In the genomic region with DNA sequence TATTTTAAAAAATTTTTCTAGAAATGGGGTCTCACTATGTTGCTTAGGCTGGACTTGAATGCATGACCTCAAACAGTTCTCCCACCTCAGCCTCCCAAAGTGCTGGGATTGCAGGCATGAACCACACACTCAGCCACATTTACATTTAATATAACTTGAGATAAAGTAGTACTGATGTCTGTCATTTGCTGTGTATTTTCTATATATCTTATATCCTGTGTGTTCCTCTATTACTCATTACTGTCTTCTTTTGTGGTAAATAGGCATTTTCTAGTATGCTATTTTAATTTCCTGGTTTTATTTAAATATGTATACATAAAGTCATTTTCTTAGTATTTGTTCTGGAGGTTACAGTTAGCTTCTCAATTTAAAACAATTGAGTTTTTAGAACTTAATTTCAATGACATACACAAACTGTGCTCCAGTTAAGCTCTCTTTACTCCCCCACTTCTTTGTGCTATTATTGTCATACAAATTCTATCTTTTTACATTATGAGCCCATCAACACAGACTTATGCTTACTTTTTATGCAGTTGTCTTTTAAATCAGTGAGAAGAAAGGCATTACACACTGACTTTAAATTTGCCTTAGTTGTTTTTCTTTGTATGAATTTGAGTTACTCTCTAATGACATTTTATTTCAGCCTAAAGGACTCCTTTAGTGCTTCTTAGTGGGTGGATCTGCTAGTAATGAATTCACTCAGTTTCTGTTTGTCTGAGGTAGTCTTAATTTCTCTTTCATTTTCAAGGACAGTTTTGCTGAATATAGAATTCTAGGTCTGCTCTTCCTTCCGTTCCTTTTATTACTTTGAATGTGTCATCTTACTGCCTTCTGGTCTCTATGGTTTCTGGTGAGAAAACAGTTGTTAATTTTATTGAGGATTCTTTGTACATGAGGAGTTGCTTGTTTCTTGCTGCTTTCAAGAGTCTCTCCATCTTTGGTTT, we compare ENCODE assay signal across 1 cellular context.
TF ChIP-seq lines count a peak whose summit lies in the region.

No MANE protein-coding gene starts in this region.

TF ChIP-seq in SK-N-SH, 30 proteins besides CTCF, POLR2A, EP300 and RAD21 (continued from another document):
- no peak for TF ChIP-seq SIN3A (IDR thresholded peaks at IDR 0.05; ENCODE audit: borderline replicate concordance, low read depth, low read length)
- no peak for TF ChIP-seq RCOR1 (IDR thresholded peaks at IDR 0.05; ENCODE audit: low read length)
- TF ChIP-seq GABPA (IDR thresholded peaks at IDR 0.05; ENCODE audit: low read depth), result no peak
- TF ChIP-seq, protein P1, sequence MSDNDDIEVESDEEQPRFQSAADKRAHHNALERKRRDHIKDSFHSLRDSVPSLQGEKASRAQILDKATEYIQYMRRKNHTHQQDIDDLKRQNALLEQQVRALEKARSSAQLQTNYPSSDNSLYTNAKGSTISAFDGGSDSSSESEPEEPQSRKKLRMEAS (IDR thresholded peaks at IDR 0.05; ENCODE audit: low read depth), result no peak
- TF ChIP-seq, protein P2, sequence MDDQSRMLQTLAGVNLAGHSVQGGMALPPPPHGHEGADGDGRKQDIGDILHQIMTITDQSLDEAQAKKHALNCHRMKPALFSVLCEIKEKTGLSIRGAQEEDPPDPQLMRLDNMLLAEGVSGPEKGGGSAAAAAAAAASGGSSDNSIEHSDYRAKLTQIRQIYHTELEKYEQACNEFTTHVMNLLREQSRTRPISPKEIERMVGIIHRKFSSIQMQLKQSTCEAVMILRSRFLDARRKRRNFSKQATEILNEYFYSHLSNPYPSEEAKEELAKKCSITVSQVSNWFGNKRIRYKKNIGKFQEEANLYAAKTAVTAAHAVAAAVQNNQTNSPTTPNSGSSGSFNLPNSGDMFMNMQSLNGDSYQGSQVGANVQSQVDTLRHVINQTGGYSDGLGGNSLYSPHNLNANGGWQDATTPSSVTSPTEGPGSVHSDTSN (IDR thresholded peaks at IDR 0.05), result no peak
- TF ChIP-seq, protein P3, sequence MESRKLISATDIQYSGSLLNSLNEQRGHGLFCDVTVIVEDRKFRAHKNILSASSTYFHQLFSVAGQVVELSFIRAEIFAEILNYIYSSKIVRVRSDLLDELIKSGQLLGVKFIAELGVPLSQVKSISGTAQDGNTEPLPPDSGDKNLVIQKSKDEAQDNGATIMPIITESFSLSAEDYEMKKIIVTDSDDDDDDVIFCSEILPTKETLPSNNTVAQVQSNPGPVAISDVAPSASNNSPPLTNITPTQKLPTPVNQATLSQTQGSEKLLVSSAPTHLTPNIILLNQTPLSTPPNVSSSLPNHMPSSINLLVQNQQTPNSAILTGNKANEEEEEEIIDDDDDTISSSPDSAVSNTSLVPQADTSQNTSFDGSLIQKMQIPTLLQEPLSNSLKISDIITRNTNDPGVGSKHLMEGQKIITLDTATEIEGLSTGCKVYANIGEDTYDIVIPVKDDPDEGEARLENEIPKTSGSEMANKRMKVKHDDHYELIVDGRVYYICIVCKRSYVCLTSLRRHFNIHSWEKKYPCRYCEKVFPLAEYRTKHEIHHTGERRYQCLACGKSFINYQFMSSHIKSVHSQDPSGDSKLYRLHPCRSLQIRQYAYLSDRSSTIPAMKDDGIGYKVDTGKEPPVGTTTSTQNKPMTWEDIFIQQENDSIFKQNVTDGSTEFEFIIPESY (IDR thresholded peaks at IDR 0.05; ENCODE audit: borderline replicate concordance, low read depth), result no peak
- TF ChIP-seq CHD2 (IDR thresholded peaks at IDR 0.05; ENCODE audit: low read length, partially characterized antibody), result no peak
- no peak for TF ChIP-seq GATA2 (CRISPR knock-in tag; IDR thresholded peaks at IDR 0.05)
- no peak for TF ChIP-seq MEF2A (IDR thresholded peaks at IDR 0.05; ENCODE audit: borderline replicate concordance, low read depth)
- TF ChIP-seq RXRA (IDR thresholded peaks at IDR 0.05; ENCODE audit: borderline replicate concordance, low read depth), result no peak
- TF ChIP-seq TEAD4 (IDR thresholded peaks at IDR 0.05; ENCODE audit: borderline replicate concordance, insufficient read depth), result no peak
- TF ChIP-seq, protein P4, sequence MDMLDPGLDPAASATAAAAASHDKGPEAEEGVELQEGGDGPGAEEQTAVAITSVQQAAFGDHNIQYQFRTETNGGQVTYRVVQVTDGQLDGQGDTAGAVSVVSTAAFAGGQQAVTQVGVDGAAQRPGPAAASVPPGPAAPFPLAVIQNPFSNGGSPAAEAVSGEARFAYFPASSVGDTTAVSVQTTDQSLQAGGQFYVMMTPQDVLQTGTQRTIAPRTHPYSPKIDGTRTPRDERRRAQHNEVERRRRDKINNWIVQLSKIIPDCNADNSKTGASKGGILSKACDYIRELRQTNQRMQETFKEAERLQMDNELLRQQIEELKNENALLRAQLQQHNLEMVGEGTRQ (IDR thresholded peaks at IDR 0.05; ENCODE audit: borderline replicate concordance, low read depth, low read length), result no peak
- TF ChIP-seq POLR2AphosphoS5 (IDR thresholded peaks at IDR 0.05; ENCODE audit: low read depth, low read length), result no peak
- TF ChIP-seq NRF1 (IDR thresholded peaks at IDR 0.05; ENCODE audit: low read depth, low read length), result no peak
- TF ChIP-seq FOXM1 (IDR thresholded peaks at IDR 0.05; ENCODE audit: low read depth), result no peak
- TF ChIP-seq NFIC (IDR thresholded peaks at IDR 0.05; ENCODE audit: borderline replicate concordance), result no peak
- TF ChIP-seq, protein P5, sequence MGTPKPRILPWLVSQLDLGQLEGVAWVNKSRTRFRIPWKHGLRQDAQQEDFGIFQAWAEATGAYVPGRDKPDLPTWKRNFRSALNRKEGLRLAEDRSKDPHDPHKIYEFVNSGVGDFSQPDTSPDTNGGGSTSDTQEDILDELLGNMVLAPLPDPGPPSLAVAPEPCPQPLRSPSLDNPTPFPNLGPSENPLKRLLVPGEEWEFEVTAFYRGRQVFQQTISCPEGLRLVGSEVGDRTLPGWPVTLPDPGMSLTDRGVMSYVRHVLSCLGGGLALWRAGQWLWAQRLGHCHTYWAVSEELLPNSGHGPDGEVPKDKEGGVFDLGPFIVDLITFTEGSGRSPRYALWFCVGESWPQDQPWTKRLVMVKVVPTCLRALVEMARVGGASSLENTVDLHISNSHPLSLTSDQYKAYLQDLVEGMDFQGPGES (IDR thresholded peaks at IDR 0.05; ENCODE audit: low read depth, low read length), result no peak
- TF ChIP-seq, protein P6, sequence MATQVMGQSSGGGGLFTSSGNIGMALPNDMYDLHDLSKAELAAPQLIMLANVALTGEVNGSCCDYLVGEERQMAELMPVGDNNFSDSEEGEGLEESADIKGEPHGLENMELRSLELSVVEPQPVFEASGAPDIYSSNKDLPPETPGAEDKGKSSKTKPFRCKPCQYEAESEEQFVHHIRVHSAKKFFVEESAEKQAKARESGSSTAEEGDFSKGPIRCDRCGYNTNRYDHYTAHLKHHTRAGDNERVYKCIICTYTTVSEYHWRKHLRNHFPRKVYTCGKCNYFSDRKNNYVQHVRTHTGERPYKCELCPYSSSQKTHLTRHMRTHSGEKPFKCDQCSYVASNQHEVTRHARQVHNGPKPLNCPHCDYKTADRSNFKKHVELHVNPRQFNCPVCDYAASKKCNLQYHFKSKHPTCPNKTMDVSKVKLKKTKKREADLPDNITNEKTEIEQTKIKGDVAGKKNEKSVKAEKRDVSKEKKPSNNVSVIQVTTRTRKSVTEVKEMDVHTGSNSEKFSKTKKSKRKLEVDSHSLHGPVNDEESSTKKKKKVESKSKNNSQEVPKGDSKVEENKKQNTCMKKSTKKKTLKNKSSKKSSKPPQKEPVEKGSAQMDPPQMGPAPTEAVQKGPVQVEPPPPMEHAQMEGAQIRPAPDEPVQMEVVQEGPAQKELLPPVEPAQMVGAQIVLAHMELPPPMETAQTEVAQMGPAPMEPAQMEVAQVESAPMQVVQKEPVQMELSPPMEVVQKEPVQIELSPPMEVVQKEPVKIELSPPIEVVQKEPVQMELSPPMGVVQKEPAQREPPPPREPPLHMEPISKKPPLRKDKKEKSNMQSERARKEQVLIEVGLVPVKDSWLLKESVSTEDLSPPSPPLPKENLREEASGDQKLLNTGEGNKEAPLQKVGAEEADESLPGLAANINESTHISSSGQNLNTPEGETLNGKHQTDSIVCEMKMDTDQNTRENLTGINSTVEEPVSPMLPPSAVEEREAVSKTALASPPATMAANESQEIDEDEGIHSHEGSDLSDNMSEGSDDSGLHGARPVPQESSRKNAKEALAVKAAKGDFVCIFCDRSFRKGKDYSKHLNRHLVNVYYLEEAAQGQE (IDR thresholded peaks at IDR 0.05; ENCODE audit: low read depth, low read length), result no peak
